27 cellular contexts compared by ENCODE assay signal in the genomic region with DNA sequence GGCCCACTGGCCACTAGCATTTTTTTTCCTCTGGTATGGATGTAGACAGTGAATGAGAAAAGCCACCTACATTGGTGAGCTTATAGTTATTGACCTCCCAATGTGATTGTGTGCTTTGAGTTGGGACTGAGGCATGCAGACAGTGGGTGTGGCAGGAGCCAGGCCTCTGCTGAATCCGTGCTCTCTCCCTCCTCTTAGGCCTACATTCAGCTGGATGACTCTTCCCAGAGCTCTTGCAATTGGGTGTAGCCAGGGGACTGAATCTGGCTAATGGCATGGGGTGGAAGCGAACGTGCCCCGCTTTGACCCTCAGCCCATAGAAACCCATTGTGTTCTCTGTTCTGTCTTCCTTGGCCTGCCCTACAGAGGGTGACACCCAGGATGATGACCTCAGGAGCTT.
DNase-seq lines count a peak whose midpoint lies in the region; ATAC-seq, FAIRE-seq and TF ChIP-seq lines count a peak whose summit lies in the region.
"Had no signal": no experiment of that assay in that cellular context is flagged by ENCODE, and none has a peak within 500 bp of the region (broad histone marks: within the 10 kb centered on the region; RNA-seq: fewer than 3 reads in every experiment).

No MANE protein-coding gene starts in this region.

- no peak for TF ChIP-seq POLR2A in thyroid gland (IDR thresholded peaks at IDR 0.05)

- 86 to 94% methylated on average over 4 of the region's 4 CpGs for WGBS in lung, 2 donors
- 76% methylated on average over 4 of the region's 4 CpGs for WGBS in smooth muscle cell (ENCODE audit: low lambda C conversion rate)
- 96% methylated on average over 4 of the region's 4 CpGs for WGBS in thyroid gland, 2 donors

- no peak overlapping the region for H2AFZ ChIP-seq in smooth muscle cell (ENCODE audit: low read depth)

- H3K4me3 ChIP-seq in bronchial epithelial cell (ENCODE audit: low read depth, low read length) (no peak overlapping the region), lung (no peak overlapping the region), smooth muscle cell (no peak overlapping the region), thyroid gland (replicated peaks in 1 of 3) (no peak overlapping the region)
- H3K4me3 ChIP-seq: BLaER1, GM12878 had no signal

- H3K9ac ChIP-seq in smooth muscle cell (ENCODE audit: low read depth), result no peak overlapping the region
- H3K9ac ChIP-seq: BLaER1 had no signal

- DNase-seq in bronchial epithelial cell (ENCODE audit: low read depth) (peak; percentile 5), lung (ENCODE audit: low spot score) (peak; percentile 11), smooth muscle cell (lab: John Stamatoyannopoulos, UW; ENCODE audit: unreplicated experiment) (no peak), thyroid gland (no peak), NCI-H1436 treated with DMSO at 0.1 percent for 48 hours (lab: John Stamatoyannopoulos, UW) (no peak)
- DNase-seq: 8988T; ACHN; BE2C; C1 segment of cervical spinal cord; CD4-positive, alpha-beta memory T cell; CD4-positive, CD25-positive, alpha-beta regulatory T cell; CD8-positive, alpha-beta memory T cell; COR-L47; DMS 273 treated with DMSO at 0.1 percent for 48 hours; DMS153; DMS53; DMS79; DND-41; EL; GDM1 had no signal

- no peaks in the 10 kb centered on the region for H3K79me2 ChIP-seq in smooth muscle cell (ENCODE audit: low read depth)

- H3K9me3 ChIP-seq in lung (ENCODE audit: control insufficient read depth in 2 of 2, insufficient read depth in 1 of 2, low read length in 1 of 2), result peaks cover 0 to 4% of the 10 kb centered on the region in 2 donors
- no peaks in the 10 kb centered on the region for H3K9me3 ChIP-seq in smooth muscle cell (replicated peaks; ENCODE audit: low read depth)
- H3K9me3 ChIP-seq in thyroid gland, result no peaks in the 10 kb centered on the region
- H3K9me3 ChIP-seq: BE2C, BLaER1 had no signal

- H3K27me3 ChIP-seq in bronchial epithelial cell (ENCODE audit: control insufficient read depth, insufficient read depth, low read length), result no peaks in the 10 kb centered on the region
- H3K27me3 ChIP-seq in lung (ENCODE audit: control insufficient read depth, insufficient read depth), result no peaks in the 10 kb centered on the region
- H3K27me3 ChIP-seq in smooth muscle cell (ENCODE audit: low read depth), result no peaks in the 10 kb centered on the region
- H3K27me3 ChIP-seq in thyroid gland, result no peaks in the 10 kb centered on the region
- H3K27me3 ChIP-seq: BE2C, BLaER1 had no signal

- ATAC-seq in esophagus mucosa, result peak; percentile 70
- ATAC-seq in lung (ENCODE audit: insufficient read depth, low FRiP score), result no peak
- ATAC-seq in HG02623 (IDR thresholded peaks at IDR 0.05; ENCODE audit: unreplicated experiment), result no peak
- ATAC-seq: GM12878 had no signal

- intact Hi-C loops in thyroid gland (cut with DNase I), result no loop called here

- no peak overlapping the region for H3K4me2 ChIP-seq in smooth muscle cell

- no peaks in the 10 kb centered on the region for H4K20me1 ChIP-seq in smooth muscle cell (ENCODE audit: low read depth)
- H4K20me1 ChIP-seq: BLaER1 had no signal

- TF ChIP-seq CTCF in bronchial epithelial cell (IDR thresholded peaks at IDR 0.05; ENCODE audit: insufficient read depth, low read length, severe bottlenecking) (no peak), lung (IDR thresholded peaks at IDR 0.05; ENCODE audit: control extremely low read depth, extremely low read depth) (no peak), smooth muscle cell (IDR thresholded peaks at IDR 0.05; ENCODE audit: borderline replicate concordance, insufficient read depth, poor library complexity, severe bottlenecking) (no peak), thyroid gland (IDR thresholded peaks at IDR 0.05) (no peak)

- H3K36me3 ChIP-seq in bronchial epithelial cell (ENCODE audit: control insufficient read depth, insufficient read depth, low read length) (no peaks in the 10 kb centered on the region), lung (ENCODE audit: control insufficient read depth in 2 of 2, insufficient read depth in 2 of 2, low read length in 2 of 2) (no peaks in the 10 kb centered on the region), smooth muscle cell (ENCODE audit: low read depth) (no peaks in the 10 kb centered on the region), thyroid gland (no peaks in the 10 kb centered on the region)
- H3K36me3 ChIP-seq: BE2C, BLaER1 had no signal

- H3K27ac ChIP-seq in lung (ENCODE audit: low read depth in 1 of 2, low read length in 1 of 2), result no peak overlapping the region
- no peak overlapping the region for H3K27ac ChIP-seq in smooth muscle cell (ENCODE audit: low read depth)
- no peak overlapping the region for H3K27ac ChIP-seq in thyroid gland
- H3K27ac ChIP-seq: BLaER1 had no signal

- FAIRE-seq in bronchial epithelial cell (lab: Jason Lieb, UNC), result no peak
- FAIRE-seq: A204.1, GM12878, GM12892, GM18507 had no signal

- H3K4me1 ChIP-seq in lung (ENCODE audit: control insufficient read depth in 2 of 2, insufficient read depth in 2 of 2, low read length in 2 of 2) (no peaks in the 10 kb centered on the region), smooth muscle cell (ENCODE audit: low read depth) (no peaks in the 10 kb centered on the region), thyroid gland (no peaks in the 10 kb centered on the region)
- H3K4me1 ChIP-seq: BE2C had no signal

- no peaks in the 10 kb centered on the region for H3F3A ChIP-seq in smooth muscle cell (ENCODE audit: low read depth)

Comparison
In these comparisons a context has a peak if more than half of its experiments do, and no peak if none do; other contexts are left out.
1. DNase-seq: peak in bronchial epithelial cell (single experiment) and lung (single experiment); none in smooth muscle cell (single experiment), thyroid gland (0 of 2) and NCI-H1436 treated with DMSO at 0.1 percent for 48 hours (single experiment).